8 cellular contexts compared by ENCODE assay signal in the genomic region with DNA sequence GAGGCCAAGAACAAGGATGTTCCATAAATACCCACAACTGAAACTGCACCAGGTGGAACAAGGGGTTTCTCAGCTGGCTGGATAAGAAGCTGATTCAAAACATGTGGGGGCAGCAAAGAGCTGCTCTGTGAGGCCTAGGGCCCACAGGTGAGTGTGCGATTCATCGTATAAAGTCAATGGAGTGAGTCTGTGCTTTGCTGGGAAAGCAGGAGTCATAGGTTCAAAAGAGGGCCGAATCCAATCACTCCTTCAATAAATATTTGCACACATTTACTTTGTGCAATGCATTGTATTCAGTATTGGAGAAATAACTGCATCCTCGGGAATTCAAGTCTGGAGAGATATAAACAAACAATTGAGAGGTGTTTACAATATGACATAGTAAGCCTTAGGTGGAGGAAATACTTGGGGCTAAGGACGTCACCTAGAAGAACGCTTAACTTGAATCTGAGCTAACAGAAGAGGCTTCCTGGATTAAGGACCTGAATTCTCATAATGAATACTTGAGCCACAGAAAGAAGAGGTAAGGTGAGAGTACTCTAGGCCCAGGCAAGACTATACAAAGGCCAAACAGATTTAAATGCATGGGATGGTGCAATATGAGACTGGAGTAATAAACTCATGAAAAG.
A peak's percentile ranks its signal among the peaks of the same experiment; 100 is the strongest.
DNase-seq lines count a peak whose midpoint lies in the region; ATAC-seq and TF ChIP-seq lines count a peak whose summit lies in the region.

No MANE protein-coding gene starts in this region.

- H3K4me2 ChIP-seq in DOHH2 (ENCODE audit: low read length), result no peak overlapping the region

- H3K27ac ChIP-seq in DOHH2 (ENCODE audit: low read depth, low read length) (no peak overlapping the region), lung (ENCODE audit: low read depth in 1 of 2, low read length in 1 of 2) (peak overlapping the region; percentile 67 to 82), vagina (no peak overlapping the region)

- ATAC-seq in lung (ENCODE audit: insufficient read depth, low FRiP score) (peak; percentile 85), GM21619 (IDR thresholded peaks at IDR 0.05; ENCODE audit: unreplicated experiment) (no peak), HG02840 (IDR thresholded peaks at IDR 0.05; ENCODE audit: low FRiP score, unreplicated experiment) (no peak)

- no peaks in the 10 kb centered on the region for H3K9me2 ChIP-seq in DOHH2 (replicated peaks; ENCODE audit: control insufficient read depth, low read length)

- DNase-seq in HPDE6-E6E7 (ENCODE audit: extremely low spot score), result peak; percentile 57
- no peak for DNase-seq in astrocyte of the cerebellum (ENCODE audit: low read depth)
- DNase-seq in lung (ENCODE audit: low spot score), result peak; percentile 60
- no peak for DNase-seq in hepatic stellate cell (ENCODE audit: low spot score)
- DNase-seq in vagina (ENCODE audit: extremely low spot score in 2 of 2), result no peak

- H3K27me3 ChIP-seq in DOHH2 (ENCODE audit: control insufficient read depth, low read length) (peaks cover 6% of the 10 kb centered on the region; the same call in 1 of the 2 replicates), lung (ENCODE audit: control insufficient read depth, insufficient read depth) (no peaks in the 10 kb centered on the region), vagina (no peaks in the 10 kb centered on the region)

- TF ChIP-seq CTCF in DOHH2 (IDR thresholded peaks at IDR 0.05; ENCODE audit: low read depth, low read length, poor library complexity, severe bottlenecking) (peak; percentile 34), astrocyte of the cerebellum (IDR thresholded peaks at IDR 0.05; ENCODE audit: low read depth, low read length, missing control alignments) (peak; percentile 59), lung (IDR thresholded peaks at IDR 0.05; ENCODE audit: control extremely low read depth, extremely low read depth) (no peak), vagina (IDR thresholded peaks at IDR 0.05) (no peak)

- in situ Hi-C loops in astrocyte of the cerebellum (cut with HindIII; ENCODE audit: low sequenced_read_pairs), result no loop called here

- H3K36me3 ChIP-seq in DOHH2 (ENCODE audit: control insufficient read depth, low read length) (no peaks in the 10 kb centered on the region), lung (ENCODE audit: control insufficient read depth in 2 of 2, insufficient read depth in 2 of 2, low read length in 2 of 2) (no peaks in the 10 kb centered on the region), vagina (no peaks in the 10 kb centered on the region)

- H3F3A ChIP-seq in DOHH2 (ENCODE audit: control insufficient read depth, insufficient read depth), result no peaks in the 10 kb centered on the region

- WGBS in lung, 2 donors, result 48 to 60% methylated on average over 6 of the region's 6 CpGs

- no peaks in the 10 kb centered on the region for H3K79me2 ChIP-seq in DOHH2 (ENCODE audit: control insufficient read depth, low read length)

- H4K20me1 ChIP-seq in DOHH2 (ENCODE audit: control insufficient read depth, insufficient read depth, low read depth, low read length), result no peaks in the 10 kb centered on the region

- H3K9me3 ChIP-seq in DOHH2 (ENCODE audit: control insufficient read depth, insufficient read depth, low read length) (no peaks in the 10 kb centered on the region), lung (ENCODE audit: control insufficient read depth in 2 of 2, insufficient read depth in 1 of 2, low read length in 1 of 2) (no peaks in the 10 kb centered on the region), vagina (no peaks in the 10 kb centered on the region)

- H3K4me3 ChIP-seq in DOHH2 (ENCODE audit: low read length) (no peak overlapping the region), astrocyte of the cerebellum (ENCODE audit: low read depth, low read length) (no peak overlapping the region), lung (no peak overlapping the region), vagina (no peak overlapping the region)

- H3K4me1 ChIP-seq in DOHH2 (ENCODE audit: control insufficient read depth, low read length) (no peaks in the 10 kb centered on the region), lung (ENCODE audit: control insufficient read depth in 2 of 2, insufficient read depth in 2 of 2, low read length in 2 of 2) (peaks cover 1 to 22% of the 10 kb centered on the region in 2 donors), vagina (no peaks in the 10 kb centered on the region)

- intact Hi-C loops in vagina (cut with DNase I), result no loop called here

- TF ChIP-seq POLR2A in vagina (IDR thresholded peaks at IDR 0.05), result no peak

Comparison
In these comparisons a context has a peak if more than half of its experiments do, and no peak if none do; other contexts are left out.
1. H3K27ac ChIP-seq: peak in lung (2 of 2); none in DOHH2 (single experiment) and vagina (single experiment).
2. CTCF ChIP-seq: peak in DOHH2 (single experiment) and astrocyte of the cerebellum (single experiment); none in lung (single experiment) and vagina (0 of 3).
3. DNase-seq: peak in HPDE6-E6E7 (single experiment) and lung (single experiment); none in astrocyte of the cerebellum (single experiment), hepatic stellate cell (single experiment) and vagina (0 of 2).